Comparison of ENCODE assay signal across 15 cellular contexts in genomic region chr12:116635487-116635886, GRCh38.
DNase-seq lines count a peak whose midpoint lies in the region; ATAC-seq and TF ChIP-seq lines count a peak whose summit lies in the region.
"Had no signal": no experiment of that assay in that cellular context is flagged by ENCODE, and none has a peak within 500 bp of the region (broad histone marks: within the 10 kb centered on the region; RNA-seq: fewer than 3 reads in every experiment).

No MANE protein-coding gene starts in this region.

- no peak for ATAC-seq in body of pancreas
- no peak for ATAC-seq in GM18519 (IDR thresholded peaks at IDR 0.05; ENCODE audit: low FRiP score, unreplicated experiment)
- no peak for ATAC-seq in GM21786 (IDR thresholded peaks at IDR 0.05; ENCODE audit: unreplicated experiment)
- ATAC-seq in HG03571 (IDR thresholded peaks at IDR 0.05; ENCODE audit: unreplicated experiment): no peak
- ATAC-seq in GM21447 (IDR thresholded peaks at IDR 0.05; ENCODE audit: unreplicated experiment): no peak

- H3K4me1 ChIP-seq in body of pancreas: peaks cover 79% of the 10 kb centered on the region
- H3K4me1 ChIP-seq in smooth muscle cell (ENCODE audit: low read depth): no peaks in the 10 kb centered on the region
- H3K4me1 ChIP-seq: SJSA1 had no signal

- no peaks in the 10 kb centered on the region for H4K20me1 ChIP-seq in smooth muscle cell (ENCODE audit: low read depth)

- H3K4me3 ChIP-seq in body of pancreas: no peak overlapping the region
- no peak overlapping the region for H3K4me3 ChIP-seq in smooth muscle cell
- H3K4me3 ChIP-seq: SJSA1 had no signal

- WGBS in body of pancreas, 2 donors: 72 to 79% methylated on average over 9 of the region's 9 CpGs
- 40% methylated on average over 9 of the region's 9 CpGs for WGBS in smooth muscle cell (ENCODE audit: low lambda C conversion rate)

- peak overlapping the region; percentile 75 for H2AFZ ChIP-seq in smooth muscle cell (ENCODE audit: low read depth)

- H3K9ac ChIP-seq in smooth muscle cell (ENCODE audit: low read depth): no peak overlapping the region

- H3K9me3 ChIP-seq in body of pancreas (no peaks in the 10 kb centered on the region), smooth muscle cell (replicated peaks; ENCODE audit: low read depth) (no peaks in the 10 kb centered on the region)
- H3K9me3 ChIP-seq: SJSA1 had no signal

- H3K79me2 ChIP-seq in smooth muscle cell (ENCODE audit: low read depth): no peaks in the 10 kb centered on the region

- intact Hi-C loops in body of pancreas (cut with DNase I): no loop called here

- TF ChIP-seq CTCF in body of pancreas (IDR thresholded peaks at IDR 0.05) (no peak), smooth muscle cell (IDR thresholded peaks at IDR 0.05; ENCODE audit: borderline replicate concordance, insufficient read depth, poor library complexity, severe bottlenecking) (no peak)

- no peaks in the 10 kb centered on the region for H3K36me3 ChIP-seq in body of pancreas (replicated peaks in 1 of 2; ENCODE audit: insufficient read depth in 1 of 2, low read depth in 2 of 2)
- no peaks in the 10 kb centered on the region for H3K36me3 ChIP-seq in smooth muscle cell (ENCODE audit: low read depth)
- H3K36me3 ChIP-seq: SJSA1, WERI-Rb-1 had no signal

- H3K27me3 ChIP-seq in body of pancreas: no peaks in the 10 kb centered on the region
- no peaks in the 10 kb centered on the region for H3K27me3 ChIP-seq in smooth muscle cell (ENCODE audit: low read depth)
- H3K27me3 ChIP-seq: SJSA1 had no signal

- peak overlapping the region; percentile 73 for H3K4me2 ChIP-seq in smooth muscle cell

- TF ChIP-seq POLR2A in body of pancreas (IDR thresholded peaks at IDR 0.05): no peak

- H3F3A ChIP-seq in smooth muscle cell (ENCODE audit: low read depth): no peaks in the 10 kb centered on the region

- H3K27ac ChIP-seq in body of pancreas (peak overlapping the region in 3 of 4 donors; percentile 9 to 50 (median 43)), smooth muscle cell (ENCODE audit: low read depth) (no peak overlapping the region)
- H3K27ac ChIP-seq: SJSA1, WERI-Rb-1 had no signal

- DNase-seq in GDM1 (lab: John Stamatoyannopoulos, UW) (peak; percentile 92), NAMALWA (ENCODE audit: low spot score) (peak; percentile 31), body of pancreas (peak in 1 of 4 donors; percentile 37), smooth muscle cell (lab: John Stamatoyannopoulos, UW; ENCODE audit: unreplicated experiment) (no peak)
- DNase-seq: activated naive CD4-positive, alpha-beta T cell treated with Interleukin-2 at 50 U/mL for 16 hours; dermis blood vessel endothelial cell; mammary epithelial cell; NCI-H1048; NK-92 treated with Interleukin-12 subunit alpha and Interleukin-12 subunit beta, amount 100 ng/mL, for 24 hours; WERI-Rb-1 had no signal
